In the genomic region with DNA sequence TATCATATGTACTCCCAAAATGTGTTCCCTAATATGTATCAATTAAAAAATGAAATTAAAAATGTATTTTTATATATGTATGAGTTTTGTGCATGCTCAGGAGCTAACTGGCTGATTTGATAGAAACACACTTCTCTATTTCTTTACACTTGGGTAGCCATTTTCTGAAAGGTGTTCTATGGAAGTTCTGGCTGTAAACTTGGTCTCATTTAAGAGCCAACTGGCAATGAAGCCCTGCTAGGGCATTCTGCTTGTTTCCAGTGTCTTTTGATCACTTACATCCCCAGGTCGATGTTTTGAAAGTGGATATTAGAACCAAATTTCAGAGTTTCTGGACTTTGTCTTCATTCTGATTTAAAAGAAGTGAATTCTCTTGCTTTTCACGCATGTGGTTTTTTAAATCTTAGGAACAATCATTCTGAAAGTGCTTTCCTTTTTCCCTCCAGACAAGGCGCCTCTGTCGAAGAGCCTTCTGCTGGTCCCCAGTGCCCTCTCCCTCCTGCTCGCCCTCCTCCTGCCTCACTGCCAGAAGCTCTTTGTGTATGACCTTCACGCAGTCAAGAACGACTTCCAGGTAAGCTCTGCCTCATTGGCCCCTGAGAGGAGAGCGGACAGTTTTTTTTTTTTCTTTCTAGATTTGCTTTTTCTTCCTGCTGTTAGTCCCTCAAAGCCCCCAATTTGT, we compare ENCODE assay signal across 8 cellular contexts. TPM values are rescaled to one million over a fixed set of nuclear protein-coding genes. Genes with fewer than 3 reads are reported as not detected.
DNase-seq lines count a peak whose midpoint lies in the region; ATAC-seq, FAIRE-seq and TF ChIP-seq lines count a peak whose summit lies in the region.
"Had no signal": no experiment of that assay in that cellular context is flagged by ENCODE, and none has a peak within 500 bp of the region (broad histone marks: within the 10 kb centered on the region; RNA-seq: fewer than 3 reads in every experiment).

No MANE protein-coding gene starts in this region.

- H3K4me3 Mint-ChIP-seq in activated CD4-positive, alpha-beta memory T cell treated with anti-CD3 and anti-CD28 coated beads, Interleukin-2, amount 10 ng/mL, durations not matched to agents 7 days and 5 days: peak overlapping the region; percentile 71
- H3K4me3 Mint-ChIP-seq in Calu3 (ENCODE audit: low read depth, unreplicated experiment): no peak overlapping the region

- no peaks in the 10 kb centered on the region for H3K9me3 Mint-ChIP-seq in activated CD4-positive, alpha-beta memory T cell treated with anti-CD3 and anti-CD28 coated beads, Interleukin-2, amount 10 ng/mL, durations not matched to agents 7 days and 5 days
- no peaks in the 10 kb centered on the region for H3K9me3 Mint-ChIP-seq in Calu3 (ENCODE audit: low read depth, unreplicated experiment)

- no peaks in the 10 kb centered on the region for H3K9me3 ChIP-seq in parathyroid adenoma (ENCODE audit: control insufficient read depth, low read length)

- no peaks in the 10 kb centered on the region for H3K4me1 ChIP-seq in parathyroid adenoma

- peaks cover 3% of the 10 kb centered on the region for H3K79me2 ChIP-seq in parathyroid adenoma

- H2AFZ ChIP-seq in parathyroid adenoma: no peak overlapping the region

- H3K9ac ChIP-seq in parathyroid adenoma: no peak overlapping the region

- intact Hi-C loops in Calu3 (cut with micrococcal nuclease; ENCODE audit: unreplicated experiment): no loop called here

- no TSS peak for BruUV-seq in Calu3 (replicated peaks; lab: Mats Ljungman, UMichigan)

- H3K36me3 Mint-ChIP-seq in activated CD4-positive, alpha-beta memory T cell treated with anti-CD3 and anti-CD28 coated beads, Interleukin-2, amount 10 ng/mL, durations not matched to agents 7 days and 5 days (ENCODE audit: low read depth): peaks cover 37% of the 10 kb centered on the region
- no peaks in the 10 kb centered on the region for H3K36me3 Mint-ChIP-seq in Calu3 (ENCODE audit: insufficient read depth, unreplicated experiment)

- ATAC-seq in GM18870 (IDR thresholded peaks at IDR 0.05; ENCODE audit: unreplicated experiment) (peak; percentile 62), HG02623 (IDR thresholded peaks at IDR 0.05; ENCODE audit: unreplicated experiment) (peak; percentile 64)

- peaks cover 24% of the 10 kb centered on the region for H3K4me1 Mint-ChIP-seq in activated CD4-positive, alpha-beta memory T cell treated with anti-CD3 and anti-CD28 coated beads, Interleukin-2, amount 10 ng/mL, durations not matched to agents 7 days and 5 days
- H3K4me1 Mint-ChIP-seq in Calu3 (ENCODE audit: low read depth, unreplicated experiment): no peaks in the 10 kb centered on the region

- no peak for DNase-seq in activated CD4-positive, alpha-beta memory T cell treated with anti-CD3 and anti-CD28 coated beads, Interleukin-2, amount 10 ng/mL, durations not matched to agents 7 days and 5 days
- DNase-seq in amniotic stem cell (lab: John Stamatoyannopoulos, UW) (no peak), Calu3 (no peak), urothelium cell line (ENCODE audit: low spot score) (no peak)

- CTCF ChIA-PET in activated CD4-positive, alpha-beta memory T cell treated with anti-CD3 and anti-CD28 coated beads, Interleukin-2, amount 10 ng/mL, durations not matched to agents 7 days and 5 days (lab: Charles Lee): interaction anchor here (0.9 to 1.4 kb wide), 8 partner anchors 8 to 61 kb away, joined by 3 to 7 read pairs (median 4); partner anchors contain the start of gene GPR18
- CTCF ChIA-PET in Calu3 (lab: Charles Lee): no interaction called here

- peak overlapping the region; percentile 81 for H3K27ac Mint-ChIP-seq in activated CD4-positive, alpha-beta memory T cell treated with anti-CD3 and anti-CD28 coated beads, Interleukin-2, amount 10 ng/mL, durations not matched to agents 7 days and 5 days
- H3K27ac Mint-ChIP-seq in Calu3 (ENCODE audit: unreplicated experiment): no peak overlapping the region

- H3K36me3 ChIP-seq in parathyroid adenoma (ENCODE audit: control insufficient read depth, insufficient read depth, low read length): no peaks in the 10 kb centered on the region

- H3K27me3 ChIP-seq in parathyroid adenoma (ENCODE audit: control insufficient read depth, insufficient read depth, low read length): no peaks in the 10 kb centered on the region

- H3K4me3 ChIP-seq in parathyroid adenoma (ENCODE audit: low read depth, low read length): peak overlapping the region; percentile 22

- no peak overlapping the region for H3K27ac ChIP-seq in parathyroid adenoma

- H3K4me2 ChIP-seq in parathyroid adenoma (ENCODE audit: low read length): peak overlapping the region; percentile 63

- POLR2A ChIA-PET in activated CD4-positive, alpha-beta memory T cell treated with anti-CD3 and anti-CD28 coated beads, Interleukin-2, amount 10 ng/mL, durations not matched to agents 7 days and 5 days (lab: Charles Lee): interaction anchor here (1.3 to 2.8 kb wide), 5 partner anchors 17 to 38 kb away, joined by 3 to 20 read pairs (median 5); partner anchors contain the start of genes GPR18 and UBAC2

- FAIRE-seq in urothelium cell line (lab: Jason Lieb, UNC): no peak
- FAIRE-seq: endometrium had no signal

- no peaks in the 10 kb centered on the region for H3K27me3 Mint-ChIP-seq in activated CD4-positive, alpha-beta memory T cell treated with anti-CD3 and anti-CD28 coated beads, Interleukin-2, amount 10 ng/mL, durations not matched to agents 7 days and 5 days
- H3K27me3 Mint-ChIP-seq in Calu3 (ENCODE audit: unreplicated experiment): no peaks in the 10 kb centered on the region

- TF ChIP-seq CTCF in parathyroid adenoma (IDR thresholded peaks at IDR 0.05) (no peak), Calu3 (IDR thresholded peaks at IDR 0.05; ENCODE audit: unreplicated experiment) (no peak)

RNA-seq across cellular contexts. Expression of gene GPR18, which starts 20.1 kb away (rescaled TPM):
- 10 to 100 TPM; 10.3 to 10.4 TPM for total RNA-seq in activated CD4-positive, alpha-beta memory T cell treated with anti-CD3 and anti-CD28 coated beads, Interleukin-2, amount 10 ng/mL, durations not matched to agents 7 days and 5 days
- total RNA-seq in Calu3 (2022): not detected in 2 replicates

RNA-seq across cellular contexts. Expression of gene UBAC2, which starts 37.5 kb away (rescaled TPM):
- total RNA-seq in activated CD4-positive, alpha-beta memory T cell treated with anti-CD3 and anti-CD28 coated beads, Interleukin-2, amount 10 ng/mL, durations not matched to agents 7 days and 5 days: 10 to 100 TPM; 53.8 to 55.2 TPM
- total RNA-seq in Calu3 (2022): 41.0 and 43.8 TPM in 2 replicates

Comparison
In these comparisons a context has a peak if more than half of its experiments do, and no peak if none do; other contexts are left out.
1. RNA of gene GPR18, which starts 20.1 kb away (total RNA-seq): 10.3 to 10.4 TPM in activated CD4-positive, alpha-beta memory T cell treated with anti-CD3 and anti-CD28 coated beads, Interleukin-2, amount 10 ng/mL, durations not matched to agents 7 days and 5 days; not detected in Calu3; every median in the first group is over 10 times any median in the second.